In the genomic region with DNA sequence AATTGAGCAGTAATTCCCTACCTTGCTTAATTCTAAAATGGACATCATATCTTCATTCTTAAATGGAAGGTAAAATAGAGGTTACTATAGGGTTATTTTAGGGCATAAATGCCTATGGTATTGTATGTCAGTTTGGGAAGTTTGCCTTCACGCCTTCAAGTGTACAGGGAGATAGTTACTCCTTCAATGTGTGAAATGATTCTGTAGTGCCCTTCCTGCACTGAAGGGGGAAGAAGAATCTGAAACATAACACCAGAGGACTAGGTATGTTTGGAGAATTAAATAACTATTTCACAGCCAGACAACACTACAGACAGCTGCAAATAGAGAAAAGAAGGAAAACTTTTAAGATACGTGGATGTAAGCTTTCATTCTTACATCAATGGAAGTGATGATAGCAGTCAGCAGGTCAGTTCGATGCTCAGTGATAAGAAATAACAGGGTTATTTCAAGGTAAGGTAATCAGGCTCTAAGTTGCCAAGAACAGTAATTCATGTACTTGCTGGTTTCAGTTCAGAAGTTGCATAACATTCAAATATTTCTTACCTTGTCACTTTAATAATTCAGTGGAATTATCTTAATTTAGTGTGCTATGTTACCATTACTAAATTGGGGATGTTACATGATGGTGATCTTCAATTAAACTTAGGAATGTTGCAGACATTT, we compare ENCODE assay signal across 10 cellular contexts. TPM values are rescaled to one million over a fixed set of nuclear protein-coding genes. Genes with fewer than 3 reads are reported as not detected.
DNase-seq lines count a peak whose midpoint lies in the region; ATAC-seq, FAIRE-seq and TF ChIP-seq lines count a peak whose summit lies in the region.
"Had no signal": no experiment of that assay in that cellular context is flagged by ENCODE, and none has a peak within 500 bp of the region (broad histone marks: within the 10 kb centered on the region; RNA-seq: fewer than 3 reads in every experiment).

No MANE protein-coding gene starts in this region.

- H3K36me3 ChIP-seq in HepG2 (replicated peaks in 1 of 2; ENCODE audit: control insufficient read depth in 1 of 2, insufficient read depth in 2 of 2, low read length in 2 of 2) (0 out of 5 replicates have a peak, but pooled peaks cover 0 to 2% of the 10 kb centered on the region in 2 experiments), right lobe of liver (no peaks in the 10 kb centered on the region), gastroesophageal sphincter (no peaks in the 10 kb centered on the region)

- H3K79me2 ChIP-seq in HepG2 (ENCODE audit: insufficient read depth, low read length), result peaks cover 84% of the 10 kb centered on the region

- in situ Hi-C loops in HepG2 (cut with HindIII; ENCODE audit: extremely low pct_ligation_motif_present, low pct_unique_long_range_greater_than_20kb), result loop anchor here (25.0 kb wide), 1 partner anchor 277 kb away; no protein-coding TSS in a partner anchor

- TF ChIP-seq CTCF in HepG2 (CRISPR knock-in tag; IDR thresholded peaks at IDR 0.05), result peak; percentile 20; the same call in 1 of the 2 replicates
- peak in 1 of 4 donors; percentile 12 for TF ChIP-seq CTCF in right lobe of liver (IDR thresholded peaks at IDR 0.05)
- peak in 3 of 4 experiments; percentile 19 to 33 (median 20) for TF ChIP-seq CTCF in gastroesophageal sphincter (IDR thresholded peaks at IDR 0.05)

- POLR2A ChIA-PET in HepG2 (lab: Yijun Ruan, JAX), result no interaction called here

- TF ChIP-seq POLR2A in HepG2 (IDR thresholded peaks at IDR 0.05; ENCODE audit: insufficient read depth in 1 of 2, low read depth in 2 of 2, low read length in 2 of 2), result no peak
- no peak for TF ChIP-seq POLR2A in right lobe of liver (IDR thresholded peaks at IDR 0.05)
- TF ChIP-seq POLR2A in gastroesophageal sphincter (IDR thresholded peaks at IDR 0.05), result no peak

- TF ChIP-seq RAD21 in HepG2 (CRISPR knock-in tag; IDR thresholded peaks at IDR 0.05), result no peak

- H3K4me1 ChIP-seq in HepG2 (ENCODE audit: insufficient read depth, low read length) (peaks cover 60% of the 10 kb centered on the region), right lobe of liver (peaks cover 0 to 18% (median 7%) of the 10 kb centered on the region in 4 donors), gastroesophageal sphincter (peaks cover 0 to 81% (median 9%) of the 10 kb centered on the region in 3 donors)

- H2AFZ ChIP-seq in HepG2 (ENCODE audit: low read length), result no peak overlapping the region

- no peaks in the 10 kb centered on the region for H3K36me3 Mint-ChIP-seq in T-helper 17 cell (ENCODE audit: low read depth)

- peaks cover 54% of the 10 kb centered on the region for H4K20me1 ChIP-seq in HepG2 (ENCODE audit: insufficient read depth, low read length)

- H3K4me2 ChIP-seq in HepG2 (ENCODE audit: low read depth, low read length), result peak overlapping the region; percentile 87

- H3K27ac Mint-ChIP-seq in T-helper 17 cell, result no peak overlapping the region
- H3K27ac Mint-ChIP-seq: activated T-cell treated with anti-CD3 and anti-CD28 coated beads, Interleukin-2, amount 50 U/mL, for 72 hours had no signal

- H3K9me3 ChIP-seq in HepG2 (ENCODE audit: low read length) (no peaks in the 10 kb centered on the region), right lobe of liver (no peaks in the 10 kb centered on the region), T-helper 17 cell (ENCODE audit: control insufficient read depth, low read length, poor library complexity, severe bottlenecking) (no peaks in the 10 kb centered on the region), gastroesophageal sphincter (no peaks in the 10 kb centered on the region)

- intact Hi-C loops in HepG2 (cut with micrococcal nuclease; ENCODE audit: unreplicated experiment), result loop anchor here (5.0 kb wide), 1 partner anchor 37 kb away; no protein-coding TSS in a partner anchor
- intact Hi-C loops in right lobe of liver (cut with DNase I), result no loop called here

- CTCF ChIA-PET in HepG2 (lab: Yijun Ruan, JAX; ENCODE audit: low intra/inter-chr PET ratio, low total read pairs), result no interaction called here

- H3K4me1 Mint-ChIP-seq in T-helper 17 cell, result peaks cover 24% of the 10 kb centered on the region

- WGBS in HepG2 (ENCODE audit: low lambda C conversion rate), result 90% methylated on average over 3 of the region's 3 CpGs
- WGBS in right lobe of liver (ENCODE audit: insufficient coverage, low coverage, low lambda C conversion rate, missing lambda C conversion rate), result 29% methylated on average over 3 of the region's 3 CpGs
- WGBS in gastroesophageal sphincter (ENCODE audit: low coverage in 1 of 2), 2 donors, result 39 to 50% methylated on average over 2 to 3 of the region's 3 CpGs

- DNase-seq in HepG2 (ENCODE audit: low spot score) (peak; percentile 14), right lobe of liver (no peak), T-helper 17 cell (no peak), dedifferentiated amniotic fluid mesenchymal stem cell (ENCODE audit: extremely low spot score) (no peak), SIG-M5 (lab: John Stamatoyannopoulos, UW) (no peak), D341Med (ENCODE audit: low spot score) (no peak), H4 (ENCODE audit: low spot score) (no peak)
- DNase-seq: activated T-cell treated with anti-CD3 and anti-CD28 coated beads, Interleukin-2, amount 50 U/mL, for 72 hours had no signal

- H3K27me3 ChIP-seq in HepG2 (ENCODE audit: control insufficient read depth in 1 of 2, insufficient read depth in 2 of 2, low read length in 2 of 2) (no peaks in the 10 kb centered on the region; a peak in 1 of 5 replicates), right lobe of liver (no peaks in the 10 kb centered on the region), gastroesophageal sphincter (no peaks in the 10 kb centered on the region)

- no peak for TF ChIP-seq EP300 in HepG2 (IDR thresholded peaks at IDR 0.05; ENCODE audit: low read depth in 2 of 2, low read length in 2 of 2)
- no peak for TF ChIP-seq EP300 in HepG2 (CRISPR knock-in tag; IDR thresholded peaks at IDR 0.05; ENCODE audit: borderline replicate concordance)
- no peak for TF ChIP-seq EP300 in gastroesophageal sphincter (IDR thresholded peaks at IDR 0.05)

- no peaks in the 10 kb centered on the region for H3K27me3 Mint-ChIP-seq in T-helper 17 cell

- no peak for ATAC-seq in HepG2
- ATAC-seq in right lobe of liver, result no peak
- no peak for ATAC-seq in T-helper 17 cell
- no peak for ATAC-seq in gastroesophageal sphincter
- ATAC-seq: activated T-cell treated with anti-CD3 and anti-CD28 coated beads, Interleukin-2, amount 50 U/mL, for 72 hours had no signal

- FAIRE-seq in HepG2 (lab: Jason Lieb, UNC), result no peak

- H3K4me3 Mint-ChIP-seq in T-helper 17 cell, result peak overlapping the region; percentile 59

- H3K4me3 ChIP-seq in HepG2 (replicated peaks in 1 of 3; ENCODE audit: insufficient read depth in 1 of 3, low read depth in 2 of 3, low read length in 3 of 3) (0 out of 6 replicates have a peak overlapping the region, but pooled peaks of 1 of the 3 experiments have one; percentile 14), right lobe of liver (no peak overlapping the region), gastroesophageal sphincter (no peak overlapping the region)

- H3K27ac ChIP-seq in HepG2 (ENCODE audit: extremely low read length, insufficient read depth, low read length) (no peak overlapping the region), right lobe of liver (no peak overlapping the region), gastroesophageal sphincter (no peak overlapping the region)

- no TSS peak for BruUV-seq in HepG2 (replicated peaks; lab: Mats Ljungman, UMichigan)

- no peak overlapping the region for H3K9ac ChIP-seq in HepG2 (ENCODE audit: insufficient read depth, low read depth, low read length)

RNA-seq across cellular contexts. Expression of a gene that starts 4.0 kb away (rescaled TPM):
- 80.9 and 84.8 TPM in 2 replicates for total RNA-seq in HepG2 (2016; rRNA removed; fragmentation: Illumina TruSeq; extraction: Trizol)
- 23.7 and 25.9 TPM in 2 replicates for total RNA-seq in HepG2 (2016; cell fraction: cytosol; rRNA removed; fragmentation: Illumina TruSeq; extraction: Trizol; ENCODE audit: low read depth)
- 72.6 and 81.6 TPM in 2 replicates for total RNA-seq in HepG2 (2016; cell fraction: insoluble cytoplasmic fraction; rRNA removed; fragmentation: Illumina TruSeq; extraction: Trizol)
- 83.8 and 88.8 TPM in 2 replicates for total RNA-seq in HepG2 (2016; cell fraction: membrane; rRNA removed; fragmentation: Illumina TruSeq; extraction: Trizol)
- total RNA-seq in HepG2 (2016; cell fraction: nucleus; rRNA removed; fragmentation: Illumina TruSeq; extraction: Trizol), result 99.5 and 101 TPM in 2 replicates
- 82.0 and 90.5 TPM in 2 replicates for polyA plus RNA-seq in HepG2 (2011; rRNA removed)
- 61.3 and 62.5 TPM in 2 replicates for polyA plus RNA-seq in HepG2 (2011; cell fraction: cytosol; rRNA removed)
- 153 and 172 TPM in 2 replicates for polyA plus RNA-seq in HepG2 (2011; cell fraction: nucleus; rRNA removed)
- 92.8 and 94.0 TPM in 2 replicates for polyA plus RNA-seq in HepG2 (2012)
- 10.4 and 11.2 TPM in 2 replicates for polyA plus RNA-seq in HepG2 (2016; cell fraction: cytosol; fragmentation: Illumina TruSeq; extraction: Trizol; ENCODE audit: low read depth)
- polyA plus RNA-seq in HepG2 (2016; cell fraction: insoluble cytoplasmic fraction; fragmentation: Illumina TruSeq; extraction: Trizol; ENCODE audit: low read depth), result 73.3 and 79.7 TPM in 2 replicates
- 43.3 and 47.6 TPM in 2 replicates for polyA plus RNA-seq in HepG2 (2016; cell fraction: membrane; fragmentation: Illumina TruSeq; extraction: Trizol; ENCODE audit: low read depth)
- polyA plus RNA-seq in HepG2 (2016; cell fraction: nucleus; fragmentation: Illumina TruSeq; extraction: Trizol; ENCODE audit: insufficient read depth, low read depth), result 120 and 126 TPM in 2 replicates
- polyA minus RNA-seq in HepG2 (2011; rRNA and poly(A)+ RNA removed; ENCODE audit: low replicate concordance), result 87.5 and 190 TPM in 2 replicates
- polyA minus RNA-seq in HepG2 (2011; cell fraction: cytosol; rRNA and poly(A)+ RNA removed), result 78.8 and 85.6 TPM in 2 replicates
- polyA minus RNA-seq in HepG2 (2011; cell fraction: nucleus; rRNA and poly(A)+ RNA removed), result 197 and 215 TPM in 2 replicates
- 10 to 100 TPM; 27.2 to 41.6 (median 33.2) TPM for total RNA-seq in right lobe of liver
- 10 to 100 TPM; 26.6 to 28.9 TPM for total RNA-seq in T-helper 17 cell
- total RNA-seq in gastroesophageal sphincter, result 100 to 1,000 TPM in 2 of 4 donors, 10 to 100 TPM in 2; 58.2 to 115 (median 89.9) TPM
- 11.6 and 19.4 TPM in 2 replicates for total RNA-seq in H4 (2014; rRNA removed; shearing (Covaris generic))

RNA-seq across cellular contexts. Expression of a gene that starts 4.2 kb away (rescaled TPM):
- total RNA-seq in HepG2 (2016; rRNA removed; fragmentation: Illumina TruSeq; extraction: Trizol) (0.49 and 0.73 TPM in 2 replicates), right lobe of liver (under 1 TPM in 5 of 6 experiments, not detected in 1; 0.12 to 0.53 (median 0.20) TPM), T-helper 17 cell (not detected), gastroesophageal sphincter (1 to 10 TPM in 2 of 4 donors, under 1 TPM in 2; 0.78 to 1.6 (median 1.1) TPM)
- 1.1 TPM in 2 replicates for total RNA-seq in HepG2 (2016; cell fraction: cytosol; rRNA removed; fragmentation: Illumina TruSeq; extraction: Trizol; ENCODE audit: low read depth)
- total RNA-seq in HepG2 (2016; cell fraction: insoluble cytoplasmic fraction; rRNA removed; fragmentation: Illumina TruSeq; extraction: Trizol), result 0.54 and 0.69 TPM in 2 replicates
- 0.56 and 0.79 TPM in 2 replicates for total RNA-seq in HepG2 (2016; cell fraction: membrane; rRNA removed; fragmentation: Illumina TruSeq; extraction: Trizol)
- total RNA-seq in HepG2 (2016; cell fraction: nucleus; rRNA removed; fragmentation: Illumina TruSeq; extraction: Trizol), result 1.3 and 2.4 TPM in 2 replicates
- polyA plus RNA-seq in HepG2 (2011; rRNA removed), result 0.30 and 0.40 TPM in 2 replicates
- polyA plus RNA-seq in HepG2 (2011; cell fraction: cytosol; rRNA removed), result 0.08 TPM in 2 replicates
- polyA plus RNA-seq in HepG2 (2011; cell fraction: nucleus; rRNA removed), result 0.55 and 0.61 TPM in 2 replicates
- polyA plus RNA-seq in HepG2 (2012), result 0.36 and 1.2 TPM in 2 replicates
- polyA plus RNA-seq in HepG2 (2016; cell fraction: cytosol; fragmentation: Illumina TruSeq; extraction: Trizol; ENCODE audit: low read depth), result 0.09 TPM in 1 of 2 replicates, not detected in the other
- 0.37 and 0.54 TPM in 2 replicates for polyA plus RNA-seq in HepG2 (2016; cell fraction: insoluble cytoplasmic fraction; fragmentation: Illumina TruSeq; extraction: Trizol; ENCODE audit: low read depth)
- 0.23 and 0.35 TPM in 2 replicates for polyA plus RNA-seq in HepG2 (2016; cell fraction: membrane; fragmentation: Illumina TruSeq; extraction: Trizol; ENCODE audit: low read depth)
- polyA plus RNA-seq in HepG2 (2016; cell fraction: nucleus; fragmentation: Illumina TruSeq; extraction: Trizol; ENCODE audit: insufficient read depth, low read depth), result 0.66 and 1.2 TPM in 2 replicates
- polyA minus RNA-seq in HepG2 (2011; rRNA and poly(A)+ RNA removed; ENCODE audit: low replicate concordance), result 1.5 TPM in 1 of 2 replicates, not detected in the other
- not detected in 2 replicates for polyA minus RNA-seq in HepG2 (2011; cell fraction: cytosol; rRNA and poly(A)+ RNA removed)
- polyA minus RNA-seq in HepG2 (2011; cell fraction: nucleus; rRNA and poly(A)+ RNA removed), result 3.9 and 6.3 TPM in 2 replicates
- 0.52 and 1.5 TPM in 2 replicates for total RNA-seq in H4 (2014; rRNA removed; shearing (Covaris generic))
- total RNA-seq: pulmonary artery endothelial cell had no signal
